Comparison of ENCODE assay signal across 1 cellular context in the genomic region with DNA sequence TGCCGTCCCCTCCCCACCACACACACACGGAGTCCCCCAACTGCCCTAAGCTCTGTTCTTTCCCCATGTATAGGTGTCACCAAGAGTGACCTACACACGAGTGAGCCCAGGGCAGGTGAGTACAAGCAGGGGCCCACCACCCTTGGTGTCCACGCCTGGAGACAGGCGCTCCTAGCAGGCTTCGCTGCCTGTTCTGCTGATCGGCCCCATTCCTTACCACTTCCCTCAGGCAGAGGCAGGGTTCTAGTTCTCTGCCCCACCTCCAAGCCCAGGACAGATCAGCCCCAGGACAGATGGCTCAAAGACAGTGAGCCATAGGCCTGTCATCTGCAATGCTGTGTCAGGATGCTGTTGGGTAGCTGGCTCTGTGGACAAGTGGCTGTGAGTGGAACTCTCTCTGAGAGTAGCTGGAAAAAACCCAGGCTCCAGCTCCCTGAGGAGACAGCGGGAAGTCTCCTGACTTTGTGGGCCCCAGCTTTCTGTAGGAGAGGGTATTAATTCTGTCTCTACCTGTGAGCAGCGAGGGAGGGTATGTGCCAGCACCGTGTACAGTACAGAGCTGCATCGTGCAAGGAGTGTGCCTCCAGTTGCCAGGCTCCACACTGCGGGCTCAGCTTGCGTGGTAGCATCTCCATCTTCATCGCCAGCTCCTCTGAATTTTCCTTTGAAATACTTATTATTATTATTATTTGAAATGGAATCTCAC.
TF ChIP-seq lines count a peak whose summit lies in the region.

No MANE protein-coding gene starts in this region.

TF ChIP-seq in endothelial cell of umbilical vein, 7 proteins besides CTCF, POLR2A, EP300 and RAD21:
- TF ChIP-seq, protein P1, sequence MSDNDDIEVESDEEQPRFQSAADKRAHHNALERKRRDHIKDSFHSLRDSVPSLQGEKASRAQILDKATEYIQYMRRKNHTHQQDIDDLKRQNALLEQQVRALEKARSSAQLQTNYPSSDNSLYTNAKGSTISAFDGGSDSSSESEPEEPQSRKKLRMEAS (IDR thresholded peaks at IDR 0.05; ENCODE audit: insufficient read depth, insufficient read length): no peak
- no peak for TF ChIP-seq GATA2 (IDR thresholded peaks at IDR 0.05; ENCODE audit: insufficient read depth, insufficient read length, low read depth, low read length)
- TF ChIP-seq FOS (IDR thresholded peaks at IDR 0.05; ENCODE audit: borderline replicate concordance, insufficient read depth, low read length): no peak
- no peak for TF ChIP-seq JUN (IDR thresholded peaks at IDR 0.05; ENCODE audit: borderline replicate concordance, insufficient read depth, insufficient read length, low read depth)
- no peak for TF ChIP-seq MYC (IDR thresholded peaks at IDR 0.05; ENCODE audit: low read depth, low read length)
- TF ChIP-seq POLR2AphosphoS5 (IDR thresholded peaks at IDR 0.05; ENCODE audit: insufficient read depth, low read depth, low read length): no peak
- TF ChIP-seq EZH2 (IDR thresholded peaks at IDR 0.05; ENCODE audit: borderline replicate concordance, low read depth, low read length, severe bottlenecking): no peak
